Comparison of ENCODE assay signal across 1 cellular context in genomic region chr1:211736351-211736915, GRCh38.
TF ChIP-seq lines count a peak whose summit lies in the region.

No MANE protein-coding gene starts in this region.

TF ChIP-seq in WTC11, 78 proteins besides CTCF, POLR2A, EP300 and RAD21 (continued from another document):
- TF ChIP-seq, protein P1, sequence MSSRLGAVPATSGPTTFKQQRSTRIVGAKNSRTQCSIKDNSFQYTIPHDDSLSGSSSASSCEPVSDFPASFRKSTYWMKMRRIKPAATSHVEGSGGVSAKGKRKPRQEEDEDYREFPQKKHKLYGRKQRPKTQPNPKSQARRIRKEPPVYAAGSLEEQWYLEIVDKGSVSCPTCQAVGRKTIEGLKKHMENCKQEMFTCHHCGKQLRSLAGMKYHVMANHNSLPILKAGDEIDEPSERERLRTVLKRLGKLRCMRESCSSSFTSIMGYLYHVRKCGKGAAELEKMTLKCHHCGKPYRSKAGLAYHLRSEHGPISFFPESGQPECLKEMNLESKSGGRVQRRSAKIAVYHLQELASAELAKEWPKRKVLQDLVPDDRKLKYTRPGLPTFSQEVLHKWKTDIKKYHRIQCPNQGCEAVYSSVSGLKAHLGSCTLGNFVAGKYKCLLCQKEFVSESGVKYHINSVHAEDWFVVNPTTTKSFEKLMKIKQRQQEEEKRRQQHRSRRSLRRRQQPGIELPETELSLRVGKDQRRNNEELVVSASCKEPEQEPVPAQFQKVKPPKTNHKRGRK (CRISPR knock-in tag; IDR thresholded peaks at IDR 0.05; ENCODE audit: borderline replicate concordance), result no peak
- TF ChIP-seq FOXK1 (CRISPR knock-in tag; IDR thresholded peaks at IDR 0.05), result no peak
- TF ChIP-seq, protein P2, sequence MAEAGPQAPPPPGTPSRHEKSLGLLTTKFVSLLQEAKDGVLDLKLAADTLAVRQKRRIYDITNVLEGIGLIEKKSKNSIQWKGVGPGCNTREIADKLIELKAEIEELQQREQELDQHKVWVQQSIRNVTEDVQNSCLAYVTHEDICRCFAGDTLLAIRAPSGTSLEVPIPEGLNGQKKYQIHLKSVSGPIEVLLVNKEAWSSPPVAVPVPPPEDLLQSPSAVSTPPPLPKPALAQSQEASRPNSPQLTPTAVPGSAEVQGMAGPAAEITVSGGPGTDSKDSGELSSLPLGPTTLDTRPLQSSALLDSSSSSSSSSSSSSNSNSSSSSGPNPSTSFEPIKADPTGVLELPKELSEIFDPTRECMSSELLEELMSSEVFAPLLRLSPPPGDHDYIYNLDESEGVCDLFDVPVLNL (CRISPR knock-in tag; IDR thresholded peaks at IDR 0.05; ENCODE audit: borderline replicate concordance, low read depth), result no peak
- TF ChIP-seq TP53 (CRISPR knock-in tag; IDR thresholded peaks at IDR 0.05), result no peak
- no peak for TF ChIP-seq IRF1 (CRISPR knock-in tag; IDR thresholded peaks at IDR 0.05)
- TF ChIP-seq, protein P3, sequence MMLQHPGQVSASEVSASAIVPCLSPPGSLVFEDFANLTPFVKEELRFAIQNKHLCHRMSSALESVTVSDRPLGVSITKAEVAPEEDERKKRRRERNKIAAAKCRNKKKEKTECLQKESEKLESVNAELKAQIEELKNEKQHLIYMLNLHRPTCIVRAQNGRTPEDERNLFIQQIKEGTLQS (CRISPR knock-in tag; conservative IDR thresholded peaks at IDR 0.05), result no peak
- TF ChIP-seq TEAD1 (CRISPR knock-in tag; IDR thresholded peaks at IDR 0.05), result no peak
- no peak for TF ChIP-seq GRHL2 (CRISPR knock-in tag; IDR thresholded peaks at IDR 0.05; ENCODE audit: insufficient replicate concordance, severe bottlenecking)
- no peak for TF ChIP-seq MYBL2 (CRISPR knock-in tag; IDR thresholded peaks at IDR 0.05)
- TF ChIP-seq ESRRA (CRISPR knock-in tag; IDR thresholded peaks at IDR 0.05; ENCODE audit: borderline replicate concordance), result no peak
- no peak for TF ChIP-seq SOX15 (CRISPR knock-in tag; IDR thresholded peaks at IDR 0.05)
- TF ChIP-seq JAZF1 (CRISPR knock-in tag; IDR thresholded peaks at IDR 0.05), result no peak
- TF ChIP-seq ZNF671 (CRISPR knock-in tag; IDR thresholded peaks at IDR 0.05), result no peak
- TF ChIP-seq, protein P4, sequence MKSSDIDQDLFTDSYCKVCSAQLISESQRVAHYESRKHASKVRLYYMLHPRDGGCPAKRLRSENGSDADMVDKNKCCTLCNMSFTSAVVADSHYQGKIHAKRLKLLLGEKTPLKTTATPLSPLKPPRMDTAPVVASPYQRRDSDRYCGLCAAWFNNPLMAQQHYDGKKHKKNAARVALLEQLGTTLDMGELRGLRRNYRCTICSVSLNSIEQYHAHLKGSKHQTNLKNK (CRISPR knock-in tag; IDR thresholded peaks at IDR 0.05), result no peak
- TF ChIP-seq TCF7 (CRISPR knock-in tag; IDR thresholded peaks at IDR 0.05; ENCODE audit: low read depth), result no peak
- no peak for TF ChIP-seq ZNF121 (CRISPR knock-in tag; IDR thresholded peaks at IDR 0.05)
- TF ChIP-seq HMGXB4 (CRISPR knock-in tag; IDR thresholded peaks at IDR 0.05), result no peak
- TF ChIP-seq NR3C1 (CRISPR knock-in tag; conservative IDR thresholded peaks at IDR 0.05; ENCODE audit: low read depth), result no peak
